In genomic region chr6:110075406-110075805, GRCh38 we compare ENCODE assay signal across 21 cellular contexts.
DNase-seq lines count a peak whose midpoint lies in the region; ATAC-seq and TF ChIP-seq lines count a peak whose summit lies in the region.
"Had no signal": no experiment of that assay in that cellular context is flagged by ENCODE, and none has a peak within 500 bp of the region (broad histone marks: within the 10 kb centered on the region; RNA-seq: fewer than 3 reads in every experiment).

No MANE protein-coding gene starts in this region.

- no peak overlapping the region for H2BK5ac ChIP-seq in IMR-90 (ENCODE audit: low read depth, low read length, poor library complexity, severe bottlenecking)

- H4K91ac ChIP-seq in IMR-90 (ENCODE audit: insufficient read depth, low read depth, low read length) = no peak overlapping the region

- no peak overlapping the region for H2AK9ac ChIP-seq in IMR-90 (replicated peaks; ENCODE audit: low read depth, low read length, poor library complexity)

- H3K4me2 ChIP-seq in IMR-90 (ENCODE audit: low read depth, low read length) = no peak overlapping the region
- H3K4me2 ChIP-seq in mammary epithelial cell (ENCODE audit: insufficient read depth, low read depth, low read length) = no peak overlapping the region
- H3K4me2 ChIP-seq: SK-N-SH had no signal

- H4K5ac ChIP-seq in IMR-90 (ENCODE audit: low read depth, low read length) = no peak overlapping the region

- H3K4me1 Mint-ChIP-seq in naive thymus-derived CD4-positive, alpha-beta T cell = no peaks in the 10 kb centered on the region

- no CpG with 5 or more reads among the region's 1 CpG for WGBS in IMR-90 (ENCODE audit: extremely low coverage in 2 of 2, insufficient read length in 1 of 2), 2 experiments
- 100% methylated on average over 1 of the region's 1 CpG for WGBS in mammary epithelial cell (ENCODE audit: low coverage, missing lambda C conversion rate)

- no peak overlapping the region for H3K23ac ChIP-seq in IMR-90 (ENCODE audit: low read depth, low read length)

- no peaks in the 10 kb centered on the region for H3K9me1 ChIP-seq in IMR-90 (ENCODE audit: insufficient read depth, low read length)

- H2BK20ac ChIP-seq in IMR-90 (ENCODE audit: low read depth, low read length) = no peak overlapping the region

- no TSS peak for BruUV-seq in IMR-90 (replicated peaks; lab: Mats Ljungman, UMichigan)
- BruUV-seq in mammary epithelial cell (replicated peaks; lab: Mats Ljungman, UMichigan) = TSS peak; percentile 51

- no peak for TF ChIP-seq POLR2A in IMR-90 (IDR thresholded peaks at IDR 0.05; ENCODE audit: low read depth, low read length)

- H2AFZ ChIP-seq in IMR-90 (replicated peaks; ENCODE audit: low read length, poor library complexity) = no peak overlapping the region
- H2AFZ ChIP-seq in mammary epithelial cell (ENCODE audit: low read depth, low read length) = peak overlapping the region; percentile 25

- no peak overlapping the region for H3K4ac ChIP-seq in IMR-90 (ENCODE audit: low read depth, low read length)

- H3K27me3 Mint-ChIP-seq in naive thymus-derived CD4-positive, alpha-beta T cell = peaks cover 4 to 27% (median 16%) of the 10 kb centered on the region in 5 donors

- dilution Hi-C loops in IMR-90 (cut with HindIII; ENCODE audit: low sequenced_read_pairs, unreplicated experiment) (no loop called here), mammary epithelial cell (cut with HindIII; ENCODE audit: low sequenced_read_pairs) (no loop called here)

- H4K8ac ChIP-seq in IMR-90 (ENCODE audit: low read depth in 2 of 2, low read length in 2 of 2) = no peak overlapping the region

- H3K18ac ChIP-seq in IMR-90 (ENCODE audit: low read depth, low read length) = no peak overlapping the region

- H2BK120ac ChIP-seq in IMR-90 (ENCODE audit: low read depth, low read length) = no peak overlapping the region

- in situ Hi-C loops in IMR-90 (cut with MboI; ENCODE audit: low sequenced_read_pairs) (no loop called here), mammary epithelial cell (cut with MboI; ENCODE audit: low sequenced_read_pairs in 2 of 2) (no loop called here)

- no peaks in the 10 kb centered on the region for H3K36me3 ChIP-seq in IMR-90 (ENCODE audit: control insufficient read depth, insufficient read depth, low read length)
- H3K36me3 ChIP-seq in mammary epithelial cell (ENCODE audit: insufficient read depth, low read length) = no peaks in the 10 kb centered on the region
- H3K36me3 ChIP-seq in naive thymus-derived CD4-positive, alpha-beta T cell (ENCODE audit: control insufficient read depth in 2 of 3, insufficient read depth in 3 of 3, low read length in 3 of 3) = no peaks in the 10 kb centered on the region

- H3K79me2 ChIP-seq in mammary epithelial cell (ENCODE audit: insufficient read depth, low read length) = no peaks in the 10 kb centered on the region

- no peak for TF ChIP-seq CTCF in AG10803 (conservative IDR thresholded peaks at IDR 0.05; ENCODE audit: low read length)
- TF ChIP-seq CTCF in IMR-90 (conservative IDR thresholded peaks at IDR 0.05; ENCODE audit: low read depth, low read length) = no peak
- no peak for TF ChIP-seq CTCF in mammary epithelial cell (conservative IDR thresholded peaks at IDR 0.05 in 1 of 2, IDR thresholded peaks at IDR 0.05 in 1 of 2; ENCODE audit: extremely low read depth in 1 of 2, insufficient read depth in 1 of 2, low read depth in 1 of 2, low read length in 2 of 2)
- TF ChIP-seq CTCF in fibroblast of the aortic adventitia (IDR thresholded peaks at IDR 0.05; ENCODE audit: insufficient read depth, low read length) = no peak

- peak; percentile 45 for DNase-seq in AG10803 (ENCODE audit: low read depth)
- no peak for DNase-seq in IMR-90
- peak; percentile 53 for DNase-seq in mammary epithelial cell
- DNase-seq in fibroblast of the aortic adventitia (ENCODE audit: low read depth) = peak; percentile 30
- no peak for DNase-seq in SIG-M5 treated with dmso at 0.1 percent for 504 hours (lab: John Stamatoyannopoulos, UW; ENCODE audit: unreplicated experiment)
- no peak for DNase-seq in NAMALWA (ENCODE audit: low spot score)
- no peak for DNase-seq in naive thymus-derived CD4-positive, alpha-beta T cell
- DNase-seq in activated naive CD4-positive, alpha-beta T cell (lab: John Stamatoyannopoulos, UW) = no peak
- DNase-seq: 8988T, DMS79 treated with DMSO at 0.1 percent for 48 hours, GDM1, MM.1S, NCI-H1092 treated with DMSO at 0.1 percent for 48 hours, NCI-H1694, NCI-H2081 treated with DMSO at 0.1 percent for 48 hours, NCI-H510A, NCI-H748 treated with DMSO at 0.1 percent for 48 hours, SHP77, SK-N-SH had no signal

- no peak overlapping the region for H2BK15ac ChIP-seq in IMR-90 (ENCODE audit: low read depth, low read length)

- no peaks in the 10 kb centered on the region for H3K9me3 Mint-ChIP-seq in naive thymus-derived CD4-positive, alpha-beta T cell

- no peaks in the 10 kb centered on the region for H3K9me3 ChIP-seq in IMR-90 (ENCODE audit: control insufficient read depth, insufficient read depth, low read length)
- H3K9me3 ChIP-seq in mammary epithelial cell (replicated peaks; ENCODE audit: insufficient read depth, low read length) = no peaks in the 10 kb centered on the region
- H3K9me3 ChIP-seq in naive thymus-derived CD4-positive, alpha-beta T cell (ENCODE audit: control insufficient read depth in 2 of 3, low read length in 3 of 3) = no peaks in the 10 kb centered on the region
- H3K9me3 ChIP-seq: SK-N-SH had no signal

- no peak overlapping the region for H2AK5ac ChIP-seq in IMR-90 (ENCODE audit: low read depth, low read length)

- POLR2A ChIA-PET in IMR-90 (lab: Charles Lee; ENCODE audit: unreplicated experiment) = no interaction called here
- POLR2A ChIA-PET in naive thymus-derived CD4-positive, alpha-beta T cell (lab: Charles Lee) = no interaction called here

- no peaks in the 10 kb centered on the region for H3K4me1 ChIP-seq in IMR-90 (ENCODE audit: control insufficient read depth, insufficient read depth, low read length)
- H3K4me1 ChIP-seq in mammary epithelial cell (ENCODE audit: insufficient read depth, low read length) = peaks cover 6% of the 10 kb centered on the region
- H3K4me1 ChIP-seq in naive thymus-derived CD4-positive, alpha-beta T cell (ENCODE audit: control insufficient read depth in 2 of 2, insufficient read depth in 2 of 2, low read length in 2 of 2) = no peaks in the 10 kb centered on the region

- H3K14ac ChIP-seq in IMR-90 (replicated peaks; ENCODE audit: low read depth, low read length) = no peak overlapping the region

- TF ChIP-seq RAD21 in IMR-90 (IDR thresholded peaks at IDR 0.05; ENCODE audit: low read length) = no peak

- H3K27ac ChIP-seq in IMR-90 (ENCODE audit: insufficient read depth, low read length) (no peak overlapping the region), mammary epithelial cell (ENCODE audit: insufficient read depth, low read depth, low read length) (no peak overlapping the region)
- H3K27ac ChIP-seq in naive thymus-derived CD4-positive, alpha-beta T cell (ENCODE audit: low read depth, low read length) = no peak overlapping the region

- intact Hi-C loops in IMR-90 (cut with micrococcal nuclease) = no loop called here
- intact Hi-C loops in mammary epithelial cell (cut with micrococcal nuclease) = no loop called here
- intact Hi-C loops in naive thymus-derived CD4-positive, alpha-beta T cell (cut with micrococcal nuclease) = no loop called here

- H3K56ac ChIP-seq in IMR-90 (ENCODE audit: extremely low read depth, insufficient read depth, low read length) = no peak overlapping the region

- no peaks in the 10 kb centered on the region for H3K36me3 Mint-ChIP-seq in naive thymus-derived CD4-positive, alpha-beta T cell

- H3K27me3 ChIP-seq in IMR-90 (ENCODE audit: control insufficient read depth, insufficient read depth, low read length) (peaks cover 4% of the 10 kb centered on the region), mammary epithelial cell (ENCODE audit: insufficient read depth, low read length) (no peaks in the 10 kb centered on the region)
- no peaks in the 10 kb centered on the region for H3K27me3 ChIP-seq in naive thymus-derived CD4-positive, alpha-beta T cell (ENCODE audit: control insufficient read depth in 2 of 2, insufficient read depth in 2 of 2, low read length in 2 of 2)

- H3K4me3 ChIP-seq in AG10803 (ENCODE audit: low read length) (no peak overlapping the region), IMR-90 (ENCODE audit: insufficient read depth, low read depth, low read length) (no peak overlapping the region), mammary epithelial cell (replicated peaks in 1 of 3; ENCODE audit: insufficient read depth in 1 of 3, low read depth in 2 of 3, low read length in 3 of 3) (no peak overlapping the region), fibroblast of the aortic adventitia (ENCODE audit: low read depth, low read length) (no peak overlapping the region)
- H3K4me3 ChIP-seq in naive thymus-derived CD4-positive, alpha-beta T cell (ENCODE audit: low read length) = no peak overlapping the region

- CTCF ChIA-PET in IMR-90 (lab: Yijun Ruan, JAX) = interaction anchor here (0.7 kb wide), 1 partner anchor 863 kb away, joined by 3 read pairs; no protein-coding TSS in a partner anchor
- CTCF ChIA-PET in mammary epithelial cell (lab: Charles Lee; ENCODE audit: low non-redundant PET) = no interaction called here
- CTCF ChIA-PET in naive thymus-derived CD4-positive, alpha-beta T cell (lab: Charles Lee) = no interaction called here

- no peak overlapping the region for H3K4me3 Mint-ChIP-seq in naive thymus-derived CD4-positive, alpha-beta T cell
- H3K4me3 Mint-ChIP-seq: B cell had no signal

- no peaks in the 10 kb centered on the region for H3K79me1 ChIP-seq in IMR-90 (ENCODE audit: low read depth in 1 of 2, low read length in 2 of 2)

- H3K9ac ChIP-seq in IMR-90 (ENCODE audit: low read depth, low read length) = no peak overlapping the region
- H3K9ac ChIP-seq in mammary epithelial cell (ENCODE audit: insufficient read depth, low read length) = no peak overlapping the region
- H3K9ac ChIP-seq: SK-N-SH had no signal

- H4K20me1 ChIP-seq in IMR-90 (ENCODE audit: insufficient read depth, low read length) (no peaks in the 10 kb centered on the region), mammary epithelial cell (ENCODE audit: insufficient read depth, low read length) (no peaks in the 10 kb centered on the region)

- no peak for ATAC-seq in IMR-90 (ENCODE audit: low read depth)
- ATAC-seq in naive thymus-derived CD4-positive, alpha-beta T cell = no peak
- ATAC-seq: HCT116 had no signal

- H3K27ac Mint-ChIP-seq in naive thymus-derived CD4-positive, alpha-beta T cell = no peak overlapping the region
- H3K27ac Mint-ChIP-seq: B cell had no signal

TF ChIP-seq in IMR-90, 13 proteins besides CTCF, POLR2A, EP300 and RAD21:
- TF ChIP-seq, protein P1, sequence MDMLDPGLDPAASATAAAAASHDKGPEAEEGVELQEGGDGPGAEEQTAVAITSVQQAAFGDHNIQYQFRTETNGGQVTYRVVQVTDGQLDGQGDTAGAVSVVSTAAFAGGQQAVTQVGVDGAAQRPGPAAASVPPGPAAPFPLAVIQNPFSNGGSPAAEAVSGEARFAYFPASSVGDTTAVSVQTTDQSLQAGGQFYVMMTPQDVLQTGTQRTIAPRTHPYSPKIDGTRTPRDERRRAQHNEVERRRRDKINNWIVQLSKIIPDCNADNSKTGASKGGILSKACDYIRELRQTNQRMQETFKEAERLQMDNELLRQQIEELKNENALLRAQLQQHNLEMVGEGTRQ (IDR thresholded peaks at IDR 0.05; ENCODE audit: low read depth, low read length) = no peak
- 0 out of 2 replicates have a peak, but pooled peaks have one; percentile 9 for TF ChIP-seq CEBPB (IDR thresholded peaks at IDR 0.05; ENCODE audit: low read depth, low read length)

Comparison
In these comparisons a context has a peak if more than half of its experiments do, and no peak if none do; other contexts are left out.
1. DNase-seq: peak in AG10803 (single experiment), mammary epithelial cell (single experiment) and fibroblast of the aortic adventitia (single experiment); none in IMR-90 (single experiment), SIG-M5 treated with dmso at 0.1 percent for 504 hours (single experiment), NAMALWA (single experiment), naive thymus-derived CD4-positive, alpha-beta T cell (0 of 9) and activated naive CD4-positive, alpha-beta T cell (0 of 4).